ENCODE assay signal across 21 cellular contexts in the genomic region with DNA sequence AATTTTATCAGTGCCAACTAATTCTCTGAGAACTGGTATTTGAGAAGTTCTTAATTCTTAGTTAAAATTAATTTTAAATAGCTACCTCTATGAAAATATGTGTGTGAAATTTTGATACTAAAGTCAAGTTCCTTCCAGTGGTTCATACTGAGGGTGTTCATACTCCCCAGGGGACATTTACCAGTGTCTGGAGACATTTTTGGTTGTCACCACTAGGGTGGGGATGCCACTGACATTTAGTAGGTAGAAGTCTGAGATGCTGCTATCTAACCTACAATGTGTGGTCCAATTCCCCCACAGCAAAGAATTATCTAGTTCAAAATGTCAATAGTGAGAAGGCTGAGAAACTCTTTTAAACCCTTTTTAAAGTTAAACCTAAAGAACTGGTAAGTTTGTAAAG.
"Had no signal": no experiment of that assay in that cellular context is flagged by ENCODE, and none has a peak within 500 bp of the region (broad histone marks: within the 10 kb centered on the region; RNA-seq: fewer than 3 reads in every experiment).

No MANE protein-coding gene starts in this region.

- H3K4me3 Mint-ChIP-seq: activated naive CD8-positive, alpha-beta T cell treated with anti-CD3 and anti-CD28 coated beads, Interleukin-2, amount 10 ng/mL, durations not matched to agents 7 days and 5 days; central memory CD8-positive, alpha-beta T cell; immature natural killer cell; nephron progenitor cell had no signal

- DNase-seq: activated CD4-positive, alpha-beta T cell treated with anti-CD3 and anti-CD28 coated beads, Interleukin-2, amount 50 U/mL, for 1 hour; activated naive CD4-positive, alpha-beta T cell; activated naive CD8-positive, alpha-beta T cell treated with anti-CD3 and anti-CD28 coated beads, Interleukin-2, amount 10 ng/mL, durations not matched to agents 7 days and 5 days; activated T-cell treated with anti-CD3 and anti-CD28 coated beads for 4 hours; brain microvascular endothelial cell; foreskin keratinocyte; head of caudate nucleus; immature natural killer cell; nephron progenitor cell; stimulated activated CD4-positive, alpha-beta T cell treated with anti-CD3 and anti-CD28 coated beads, Interleukin-15, amount 100 ng/mL, for 24 hours; stimulated activated CD4-positive, alpha-beta T cell treated with anti-CD3 and anti-CD28 coated beads, Interleukin-4, amount 100 ng/mL, for 1 hour; stimulated activated naive CD4-positive, alpha-beta T cell treated with Interleukin-2 at 50 U/mL for 16 hours; substantia nigra had no signal

- H3K4me3 ChIP-seq: coronary artery, right atrium auricular region, skin epidermis, tibial nerve, vagina had no signal

- H3K36me3 Mint-ChIP-seq: activated naive CD8-positive, alpha-beta T cell treated with anti-CD3 and anti-CD28 coated beads, Interleukin-2, amount 10 ng/mL, durations not matched to agents 7 days and 5 days; immature natural killer cell had no signal

- H3K27ac Mint-ChIP-seq: activated naive CD8-positive, alpha-beta T cell treated with anti-CD3 and anti-CD28 coated beads, Interleukin-2, amount 10 ng/mL, durations not matched to agents 7 days and 5 days; immature natural killer cell; nephron progenitor cell; progenitor cell of endocrine pancreas had no signal

- H3K27me3 Mint-ChIP-seq: activated naive CD8-positive, alpha-beta T cell treated with anti-CD3 and anti-CD28 coated beads, Interleukin-2, amount 10 ng/mL, durations not matched to agents 7 days and 5 days; central memory CD8-positive, alpha-beta T cell; progenitor cell of endocrine pancreas had no signal

- ATAC-seq: activated CD4-positive, CD25-positive, alpha-beta regulatory T cell treated with anti-CD3 and anti-CD28 coated beads, Interleukin-2, amount 50 U/mL, for 24 hours; foreskin keratinocyte had no signal

- H3K4me1 Mint-ChIP-seq: activated naive CD8-positive, alpha-beta T cell treated with anti-CD3 and anti-CD28 coated beads, Interleukin-2, amount 10 ng/mL, durations not matched to agents 7 days and 5 days; central memory CD8-positive, alpha-beta T cell; immature natural killer cell; nephron progenitor cell had no signal

- H3K9me3 Mint-ChIP-seq: activated naive CD8-positive, alpha-beta T cell treated with anti-CD3 and anti-CD28 coated beads, Interleukin-2, amount 10 ng/mL, durations not matched to agents 7 days and 5 days; central memory CD8-positive, alpha-beta T cell; nephron progenitor cell had no signal
